Comparison of ENCODE assay signal across 8 cellular contexts in genomic region chr2:216777637-216778273, GRCh38.
DNase-seq lines count a peak whose midpoint lies in the region; ATAC-seq and TF ChIP-seq lines count a peak whose summit lies in the region.

No MANE protein-coding gene starts in this region.

- DNase-seq in AML-193 (lab: John Stamatoyannopoulos, UW) (peak; percentile 56 to 69), GM13977 (ENCODE audit: low spot score) (peak; percentile 78), MM.1S (peak; percentile 66), SJSA1 (ENCODE audit: low read depth in 1 of 2, low spot score in 2 of 2) (peak; percentile 29 to 56), epithelial cell of proximal tubule (ENCODE audit: low read depth) (peak; percentile 38), pons (ENCODE audit: low spot score) (peak; percentile 28), posterior cingulate gyrus (no peak)

- no peaks in the 10 kb centered on the region for H3K36me3 ChIP-seq in MM.1S (replicated peaks; ENCODE audit: insufficient read depth, low read length)
- H3K36me3 ChIP-seq in SJSA1, result no peaks in the 10 kb centered on the region

- no peak overlapping the region for H3K4me3 ChIP-seq in MM.1S (ENCODE audit: low read length)
- H3K4me3 ChIP-seq in SJSA1, result no peak overlapping the region
- no peak overlapping the region for H3K4me3 ChIP-seq in epithelial cell of proximal tubule (ENCODE audit: low read depth, low read length)

- H3K4me1 ChIP-seq in MM.1S (ENCODE audit: low read length) (no peaks in the 10 kb centered on the region), SJSA1 (replicated peaks) (peaks cover 10% of the 10 kb centered on the region)

- H3K4me2 ChIP-seq in MM.1S (ENCODE audit: low read depth, low read length), result no peak overlapping the region

- TF ChIP-seq CTCF in GM13977 (IDR thresholded peaks at IDR 0.05; ENCODE audit: extremely low read depth, insufficient read depth, missing control alignments), result peak; percentile 61
- TF ChIP-seq CTCF in MM.1S (IDR thresholded peaks at IDR 0.05; ENCODE audit: low read length), result peak; percentile 67
- peak; percentile 94 for TF ChIP-seq CTCF in epithelial cell of proximal tubule (conservative IDR thresholded peaks at IDR 0.05; ENCODE audit: low read depth, low read length)

- no peak overlapping the region for H3K9ac ChIP-seq in MM.1S (ENCODE audit: low read length)

- H3K27ac ChIP-seq in MM.1S (ENCODE audit: low read length) (no peak overlapping the region), SJSA1 (no peak overlapping the region)

- ATAC-seq in HG02642 (IDR thresholded peaks at IDR 0.05; ENCODE audit: poor library complexity, unreplicated experiment), result peak; percentile 94

- in situ Hi-C loops in GM13977 (cut with MboI; ENCODE audit: low pct_unique_long_range_greater_than_20kb, low sequenced_read_pairs, unreplicated experiment), result no loop called here

- H2AFZ ChIP-seq in MM.1S (ENCODE audit: low read length), result no peak overlapping the region

- intact Hi-C loops in posterior cingulate gyrus (cut with DNase I), result no loop called here

- H3K27me3 ChIP-seq in MM.1S (replicated peaks; ENCODE audit: insufficient read depth, low read length) (no peaks in the 10 kb centered on the region), SJSA1 (replicated peaks) (no peaks in the 10 kb centered on the region)

- H3K9me3 ChIP-seq in MM.1S (replicated peaks; ENCODE audit: insufficient read depth, low read length) (no peaks in the 10 kb centered on the region), SJSA1 (replicated peaks) (no peaks in the 10 kb centered on the region)

- H4K20me1 ChIP-seq in MM.1S (ENCODE audit: insufficient read depth, low read length), result no peaks in the 10 kb centered on the region

- no peaks in the 10 kb centered on the region for H3K79me2 ChIP-seq in MM.1S (ENCODE audit: low read length)

- no peaks in the 10 kb centered on the region for H3K9me2 ChIP-seq in MM.1S (replicated peaks; ENCODE audit: insufficient read depth, low read length)

- H3F3A ChIP-seq in MM.1S (ENCODE audit: insufficient read depth, low read length), result no peaks in the 10 kb centered on the region

Comparison
In these comparisons a context has a peak if more than half of its experiments do, and no peak if none do; other contexts are left out.
1. DNase-seq: peak in AML-193 (2 of 2), GM13977 (single experiment), MM.1S (single experiment), SJSA1 (2 of 2), epithelial cell of proximal tubule (single experiment) and pons (single experiment); none in posterior cingulate gyrus (0 of 10).
2. Peak in every context shown above with its lines, with median percentiles within 50 percentile points of each other: CTCF ChIP-seq.